In genomic region chr14:67359775-67360468, GRCh38 we compare ENCODE assay signal across 8 cellular contexts. TPM values are rescaled to one million over a fixed set of nuclear protein-coding genes. Genes with fewer than 3 reads are reported as not detected.
A peak's percentile ranks its signal among the peaks of the same experiment; 100 is the strongest.
DNase-seq lines count a peak whose midpoint lies in the region; ATAC-seq and TF ChIP-seq lines count a peak whose summit lies in the region.

ATP6V1D (minus strand) TSS chr14:67359804; CDS start chr14:67359698, 106 bp downstream.
EIF2S1 (plus strand) TSS chr14:67360328; CDS start chr14:67364768, 4,440 bp downstream.

- DNase-seq in GM10248 (ENCODE audit: extremely low spot score) (peak; percentile 99), NCI-H1048 (lab: John Stamatoyannopoulos, UW) (peak; percentile 94), glomerular endothelial cell (ENCODE audit: extremely low read depth, low read depth, low spot score) (peak; percentile 95), omental fat pad (ENCODE audit: low spot score) (peak; percentile 96), thoracic aorta (ENCODE audit: low spot score) (peak; percentile 97)
- peak; percentile 96 to 100 for DNase-seq in activated naive CD4-positive, alpha-beta T cell treated with anti-CD3 and anti-CD28 coated beads, Interleukin-2, amount 50 U/mL, for 72 hours (ENCODE audit: low spot score in 2 of 2)

- H3K9me3 Mint-ChIP-seq in activated naive CD4-positive, alpha-beta T cell treated with anti-CD3 and anti-CD28 coated beads, Interleukin-2, amount 50 U/mL, for 72 hours = no peaks in the 10 kb centered on the region

- peaks cover 5% of the 10 kb centered on the region for H3K36me3 ChIP-seq in thoracic aorta

- peak within 1 kb of the TSS; percentile 89 for H3K4me3 ChIP-seq in thoracic aorta

- CTCF ChIA-PET in GM10248 (lab: Yijun Ruan, JAX) = interaction anchor here (0.7 to 2.3 kb wide), 50 partner anchors 8 to 1000 kb away, joined by 3 to 15 read pairs (median 4); partner anchors contain the start of genes GPHN, PALS1 and PIGH

- peak; percentile 97 for TF ChIP-seq CTCF in GM10248 (IDR thresholded peaks at IDR 0.05; ENCODE audit: control extremely low read depth, extremely low read depth, low read depth, missing control alignments)
- peak in 2 of 3 donors; percentile 29 to 90 for TF ChIP-seq CTCF in omental fat pad (IDR thresholded peaks at IDR 0.05)
- TF ChIP-seq CTCF in thoracic aorta (IDR thresholded peaks at IDR 0.05) = peak; percentile 75

- peak within 1 kb of the TSS; percentile 96 to 99 for H3K27ac Mint-ChIP-seq in activated naive CD4-positive, alpha-beta T cell treated with anti-CD3 and anti-CD28 coated beads, Interleukin-2, amount 50 U/mL, for 72 hours

- no peaks in the 10 kb centered on the region for H3K9me3 ChIP-seq in thoracic aorta

- H3K36me3 Mint-ChIP-seq in activated naive CD4-positive, alpha-beta T cell treated with anti-CD3 and anti-CD28 coated beads, Interleukin-2, amount 50 U/mL, for 72 hours = peaks cover 22 to 32% of the 10 kb centered on the region in 2 donors

- no peaks in the 10 kb centered on the region for H3K27me3 ChIP-seq in thoracic aorta (replicated peaks; ENCODE audit: insufficient read depth)

- ATAC-seq in HG02571 (IDR thresholded peaks at IDR 0.05; ENCODE audit: unreplicated experiment) (peak; percentile 90), SK-N-SH treated with all-trans-retinoic acid at 6 μM for 48 hours (peak; percentile 91), omental fat pad (ENCODE audit: low FRiP score) (peak; percentile 98), thoracic aorta (ENCODE audit: insufficient number of reproducible peaks, low FRiP score, low read depth) (peak; percentile 99)
- peak; percentile 91 to 93 for ATAC-seq in activated naive CD4-positive, alpha-beta T cell treated with anti-CD3 and anti-CD28 coated beads, Interleukin-2, amount 50 U/mL, for 72 hours

- POLR2A ChIA-PET in GM10248 (lab: Yijun Ruan, JAX) = interaction anchor here (0.8 to 1.2 kb wide), 3 partner anchors 10 to 852 kb away, joined by 3 to 7 read pairs (median 5); partner anchors contain the start of genes GPHN and ZFYVE26

- peaks cover 32 to 53% of the 10 kb centered on the region in 2 donors for H3K4me1 ChIP-seq in thoracic aorta (ENCODE audit: control insufficient read depth in 1 of 2, low read depth in 2 of 2)

- peak within 1 kb of the TSS; percentile 94 to 95 for H3K27ac ChIP-seq in thoracic aorta

TF ChIP-seq in SK-N-SH treated with all-trans-retinoic acid at 6 μM for 48 hours, 23 proteins besides CTCF, POLR2A, EP300 and RAD21:
- TF ChIP-seq TOX (CRISPR knock-in tag; IDR thresholded peaks at IDR 0.05; ENCODE audit: borderline replicate concordance) (no peak), CSRNP3 (CRISPR knock-in tag; IDR thresholded peaks at IDR 0.05) (no peak), GLIS3 (CRISPR knock-in tag; IDR thresholded peaks at IDR 0.05) (no peak), ZNF70 (CRISPR knock-in tag; IDR thresholded peaks at IDR 0.05) (no peak), CREB5 (CRISPR knock-in tag; IDR thresholded peaks at IDR 0.05; ENCODE audit: low read depth) (no peak), ESRRG (CRISPR knock-in tag; IDR thresholded peaks at IDR 0.05) (no peak), TCF4 (CRISPR knock-in tag; IDR thresholded peaks at IDR 0.05; ENCODE audit: borderline replicate concordance) (no peak), SNAI2 (CRISPR knock-in tag; IDR thresholded peaks at IDR 0.05) (no peak), ZC3H10 (CRISPR knock-in tag; IDR thresholded peaks at IDR 0.05) (no peak), PPARA (CRISPR knock-in tag; IDR thresholded peaks at IDR 0.05; ENCODE audit: borderline replicate concordance) (no peak), PATZ1 (CRISPR knock-in tag; IDR thresholded peaks at IDR 0.05; ENCODE audit: borderline replicate concordance) (no peak), ARNTL (CRISPR knock-in tag; IDR thresholded peaks at IDR 0.05; ENCODE audit: borderline replicate concordance, low read depth) (no peak), OSR1 (CRISPR knock-in tag; IDR thresholded peaks at IDR 0.05) (no peak), ZFP30 (CRISPR knock-in tag; IDR thresholded peaks at IDR 0.05) (no peak), CSDC2 (CRISPR knock-in tag; IDR thresholded peaks at IDR 0.05) (no peak), BACH2 (CRISPR knock-in tag; IDR thresholded peaks at IDR 0.05; ENCODE audit: borderline replicate concordance) (no peak), RARB (CRISPR knock-in tag; IDR thresholded peaks at IDR 0.05) (no peak), ZNF565 (CRISPR knock-in tag; conservative IDR thresholded peaks at IDR 0.05; ENCODE audit: low read depth) (no peak), ZFP3 (CRISPR knock-in tag; IDR thresholded peaks at IDR 0.05) (no peak), TSHZ2 (CRISPR knock-in tag; IDR thresholded peaks at IDR 0.05) (no peak)

RNA-seq across cellular contexts. Expression of gene ATP6V1D, which starts in this region (rescaled TPM):
- 10 to 100 TPM; 24.3 to 28.4 TPM for total RNA-seq in activated naive CD4-positive, alpha-beta T cell treated with anti-CD3 and anti-CD28 coated beads, Interleukin-2, amount 50 U/mL, for 72 hours
- 85.3 and 106 TPM in 2 replicates for total RNA-seq in glomerular endothelial cell
- 10 to 100 TPM; 61.2 to 82.7 (median 73.1) TPM for total RNA-seq in omental fat pad
- total RNA-seq in thoracic aorta = 10 to 100 TPM; 30.3 to 50.1 TPM

RNA-seq across cellular contexts. Expression of gene EIF2S1, which starts in this region (rescaled TPM):
- total RNA-seq in activated naive CD4-positive, alpha-beta T cell treated with anti-CD3 and anti-CD28 coated beads, Interleukin-2, amount 50 U/mL, for 72 hours = 100 to 1,000 TPM; 139 to 176 TPM
- total RNA-seq in glomerular endothelial cell = 108 and 152 TPM in 2 replicates
- 100 to 1,000 TPM in 2 of 4 donors, 10 to 100 TPM in 2; 43.0 to 150 (median 89.6) TPM for total RNA-seq in omental fat pad
- 100 to 1,000 TPM in 1 of 2 donors, 10 to 100 TPM in 1; 74.9 to 126 TPM for total RNA-seq in thoracic aorta

Comparison
In these comparisons a context has a peak if more than half of its experiments do, and no peak if none do; other contexts are left out.
1. Peak in every context shown above with its lines: DNase-seq, ATAC-seq, H3K4me3 ChIP-seq and H3K27ac ChIP-seq.